Comparison of ENCODE assay signal across 25 cellular contexts in the genomic region with DNA sequence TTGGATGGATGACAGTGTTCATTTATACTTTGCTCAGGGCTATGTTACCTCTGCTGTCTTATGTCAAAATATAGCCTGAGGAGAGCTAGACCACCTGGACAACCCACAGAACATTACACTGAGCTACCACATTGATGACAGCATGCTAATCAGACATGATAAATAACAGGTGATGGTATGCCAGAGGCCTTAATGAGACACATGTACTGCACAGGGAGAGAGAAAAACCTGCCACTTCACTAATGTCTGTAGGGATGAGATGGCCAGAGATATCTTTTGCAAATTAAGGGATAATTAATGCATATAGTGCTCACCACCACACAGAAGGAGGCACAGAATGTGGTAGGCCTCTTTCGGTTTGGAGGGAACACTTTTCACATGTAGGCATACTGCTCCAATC.
"Had no signal": no experiment of that assay in that cellular context is flagged by ENCODE, and none has a peak within 500 bp of the region (broad histone marks: within the 10 kb centered on the region; RNA-seq: fewer than 3 reads in every experiment).

No MANE protein-coding gene starts in this region.

- H3K4me3 ChIP-seq: coronary artery, dorsolateral prefrontal cortex, esophagus muscularis mucosa, gastroesophageal sphincter, heart left ventricle, hepatocyte, left lung, lower lobe of right lung, mucosa of descending colon had no signal

- H3K9me3 ChIP-seq: esophagus muscularis mucosa, lower lobe of right lung had no signal

- H3K36me3 ChIP-seq: esophagus muscularis mucosa, gastroesophageal sphincter, heart left ventricle, left lung, lower lobe of right lung had no signal

- H3K4me2 ChIP-seq: hepatocyte had no signal

- DNase-seq: dermis blood vessel endothelial cell; dorsolateral prefrontal cortex; effector CD4-positive, alpha-beta T cell; effector memory CD4-positive, alpha-beta T cell; foreskin keratinocyte; heart left ventricle; hypothalamus; immature natural killer cell; islet precursor cell; kidney; kidney glomerular epithelial cell; left colon; left lung; left ventricle myocardium superior; lower lobe of right lung; mesenchymal stem cell; mucosa of descending colon; naive B cell; naive thymus-derived CD8-positive, alpha-beta T cell had no signal

- H3K79me2 ChIP-seq: hepatocyte had no signal

- H3K4me1 ChIP-seq: esophagus muscularis mucosa, foreskin keratinocyte, gastroesophageal sphincter, heart left ventricle, left lung, lower lobe of right lung had no signal

- H2AFZ ChIP-seq: hepatocyte had no signal

- FAIRE-seq: endothelial cell of umbilical vein, frontal cortex, kidney had no signal

- H3K27ac ChIP-seq: coronary artery, dorsolateral prefrontal cortex, esophagus muscularis mucosa, foreskin keratinocyte, gastroesophageal sphincter, heart left ventricle, hepatocyte, left lung, lower lobe of right lung had no signal

- ATAC-seq: foreskin keratinocyte; gastroesophageal sphincter; heart left ventricle; left colon; left lung; left ventricle myocardium superior; lower lobe of right lung; mucosa of descending colon; naive thymus-derived CD8-positive, alpha-beta T cell had no signal

- H3K27me3 ChIP-seq: esophagus muscularis mucosa, foreskin keratinocyte, gastroesophageal sphincter, heart left ventricle, hepatocyte, left lung had no signal
